Comparison of ENCODE assay signal across 16 cellular contexts in genomic region chr21:15837603-15838002, GRCh38.
DNase-seq lines count a peak whose midpoint lies in the region; TF ChIP-seq lines count a peak whose summit lies in the region.
"Had no signal": no experiment of that assay in that cellular context is flagged by ENCODE, and none has a peak within 500 bp of the region (broad histone marks: within the 10 kb centered on the region; RNA-seq: fewer than 3 reads in every experiment).

No MANE protein-coding gene starts in this region.

- H3K27ac ChIP-seq in hepatocyte, result peak overlapping the region; percentile 77
- peak overlapping the region; percentile 53 to 81 (median 70) for H3K27ac ChIP-seq in sigmoid colon
- H3K27ac ChIP-seq: parathyroid adenoma had no signal

- no peaks in the 10 kb centered on the region for H4K20me1 ChIP-seq in hepatocyte (ENCODE audit: insufficient read depth, poor library complexity, severe bottlenecking)

- 58% methylated on average over 5 of the region's 5 CpGs for WGBS in hepatocyte (ENCODE audit: low lambda C conversion rate, missing lambda C conversion rate)
- WGBS in sigmoid colon, 2 donors, result 13 to 64% methylated on average over 5 of the region's 5 CpGs

- TF ChIP-seq CTCF in choroid plexus epithelial cell (conservative IDR thresholded peaks at IDR 0.05; ENCODE audit: low read depth, low read length) (no peak), hepatocyte (IDR thresholded peaks at IDR 0.05; ENCODE audit: poor library complexity) (no peak), sigmoid colon (IDR thresholded peaks at IDR 0.05) (no peak), GM20000 (IDR thresholded peaks at IDR 0.05; ENCODE audit: extremely low read depth, missing control alignments) (no peak)

- peaks cover 5% of the 10 kb centered on the region for H3K79me2 ChIP-seq in hepatocyte
- H3K79me2 ChIP-seq: parathyroid adenoma had no signal

- H3K9me2 ChIP-seq in hepatocyte (replicated peaks; ENCODE audit: insufficient read depth), result peaks cover 3% of the 10 kb centered on the region

- intact Hi-C loops in sigmoid colon (cut with DNase I), result no loop called here

- DNase-seq in GM03348 (ENCODE audit: low spot score) (peak; percentile 22), choroid plexus epithelial cell (ENCODE audit: low read depth) (peak; percentile 84), hepatocyte (ENCODE audit: low spot score) (peak; percentile 42), sigmoid colon (no peak), NCI-H526 (lab: John Stamatoyannopoulos, UW) (no peak), GM20000 (ENCODE audit: low spot score) (no peak), epidermal melanocyte (ENCODE audit: insufficient read length, low spot score) (no peak), nucleus accumbens (lab: John Stamatoyannopoulos, UW) (no peak)
- DNase-seq: activated CD4-positive, alpha-beta memory T cell treated with anti-CD3 and anti-CD28 coated beads, Interleukin-2, amount 10 ng/mL, durations not matched to agents 7 days and 5 days; CD4-positive, alpha-beta T cell; GDM1; NCI-H1417 treated with DMSO at 0.1 percent for 48 hours; NCI-H526 treated with DMSO at 0.1 percent for 48 hours; stimulated activated CD4-positive, alpha-beta T cell treated with anti-CD3 and anti-CD28 coated beads, Interleukin-4, amount 100 ng/mL, for 24 hours; stimulated activated naive CD4-positive, alpha-beta T cell had no signal

- TF ChIP-seq EP300 in sigmoid colon (IDR thresholded peaks at IDR 0.05), result peak in 2 of 4 donors; percentile 46 to 51

- H3K4me3 ChIP-seq in choroid plexus epithelial cell (ENCODE audit: low read depth, low read length) (no peak overlapping the region), hepatocyte (no peak overlapping the region), sigmoid colon (peak overlapping the region in 2 of 4 donors; percentile 13 to 14)

- H3K9me3 ChIP-seq in hepatocyte (ENCODE audit: low read depth) (no peaks in the 10 kb centered on the region), sigmoid colon (no peaks in the 10 kb centered on the region)

- no peaks in the 10 kb centered on the region for H3K36me3 ChIP-seq in hepatocyte (replicated peaks; ENCODE audit: insufficient read depth, low read depth)
- peaks cover 0 to 23% (median 0%) of the 10 kb centered on the region in 4 donors for H3K36me3 ChIP-seq in sigmoid colon

- no peaks in the 10 kb centered on the region for H3K4me1 ChIP-seq in hepatocyte (ENCODE audit: insufficient read depth)
- H3K4me1 ChIP-seq in sigmoid colon, result peaks cover 0 to 25% (median 15%) of the 10 kb centered on the region in 4 donors
- H3K4me1 ChIP-seq: parathyroid adenoma had no signal

- peak overlapping the region; percentile 59 for H3K4me2 ChIP-seq in hepatocyte

- no peak for TF ChIP-seq POLR2A in sigmoid colon (IDR thresholded peaks at IDR 0.05)

- H2AFZ ChIP-seq in hepatocyte, result no peak overlapping the region
- H2AFZ ChIP-seq: parathyroid adenoma had no signal

- H3K27me3 ChIP-seq in hepatocyte (no peaks in the 10 kb centered on the region), sigmoid colon (no peaks in the 10 kb centered on the region)

Comparison
In these comparisons a context has a peak if more than half of its experiments do, and no peak if none do; other contexts are left out.
1. DNase-seq: peak in GM03348 (single experiment), choroid plexus epithelial cell (single experiment) and hepatocyte (single experiment); none in sigmoid colon (single experiment), NCI-H526 (0 of 2), GM20000 (single experiment), epidermal melanocyte (single experiment) and nucleus accumbens (0 of 56).